In genomic region chr6:93376026-93376540, GRCh38 we compare ENCODE assay signal across 26 cellular contexts. TPM values are rescaled to one million over a fixed set of nuclear protein-coding genes. Genes with fewer than 3 reads are reported as not detected.
"Had no signal": no experiment of that assay in that cellular context is flagged by ENCODE, and none has a peak within 500 bp of the region (broad histone marks: within the 10 kb centered on the region; RNA-seq: fewer than 3 reads in every experiment).

No MANE protein-coding gene starts in this region.

- H3K4me3 Mint-ChIP-seq: mesothelial cell of epicardium; naive thymus-derived CD4-positive, alpha-beta T cell; natural killer cell treated with Interleukin-12 subunit alpha and Interleukin-12 subunit beta and Interleukin-15 and Interleukin-18, amount 100 ng/mL, for 72 hours; stimulated activated memory B cell treated with anti-CD40 and anti-IgM and Interleukin-4, amounts not matched to agents 10 μg/mL and 1 μg/mL and 100 μg/mL, for 72 hours; stimulated activated naive CD8-positive, alpha-beta T cell treated with anti-CD3 and anti-CD28 coated beads, Interleukin-15, amount 100 ng/mL, for 72 hours; type B pancreatic cell had no signal

- H3K36me3 ChIP-seq: left ventricle myocardium inferior, pancreas, prostate gland, tibial nerve, vagina had no signal

- ATAC-seq: naive thymus-derived CD4-positive, alpha-beta T cell; natural killer cell treated with Interleukin-12 subunit alpha and Interleukin-12 subunit beta and Interleukin-15 and Interleukin-18, amount 100 ng/mL, for 72 hours; pancreas; right cardiac atrium; stimulated activated memory B cell treated with anti-CD40 and anti-IgM and Interleukin-4, amounts not matched to agents 10 μg/mL and 1 μg/mL and 100 μg/mL, for 72 hours; stimulated activated naive CD8-positive, alpha-beta T cell treated with anti-CD3 and anti-CD28 coated beads, Interleukin-15, amount 100 ng/mL, for 72 hours had no signal

- H3K9me3 Mint-ChIP-seq: mesothelial cell of epicardium; stimulated activated naive CD8-positive, alpha-beta T cell treated with anti-CD3 and anti-CD28 coated beads, Interleukin-15, amount 100 ng/mL, for 72 hours had no signal

- H3K9me3 ChIP-seq: left ventricle myocardium inferior, pancreas, prostate gland, sigmoid colon, tibial nerve, vagina had no signal

- DNase-seq: islet precursor cell; left ventricle myocardium inferior; mesendoderm; naive thymus-derived CD4-positive, alpha-beta T cell; pancreas; posterior cingulate gyrus; retina; right cardiac atrium; sigmoid colon; stimulated activated CD4-positive, alpha-beta T cell treated with anti-CD3 and anti-CD28 coated beads, Interleukin-1b, Interleukin-23, amount 100 ng/mL, for 48 hours; stimulated activated CD4-positive, alpha-beta T cell treated with anti-CD3 and anti-CD28 coated beads, Interleukin-2, amount 100 ng/mL, for 48 hours; stimulated activated CD4-positive, alpha-beta T cell treated with anti-CD3 and anti-CD28 coated beads, Interleukin-4, amount 100 ng/mL, for 4 hours; stimulated activated CD8-positive, alpha-beta memory T cell treated with anti-CD3 and anti-CD28 coated beads, Interleukin-4, amount 100 ng/mL, for 48 hours; stimulated activated naive CD4-positive, alpha-beta T cell treated with Interleukin-2 at 50 U/mL for 16 hours; stimulated activated naive CD8-positive, alpha-beta T cell treated with anti-CD3 and anti-CD28 coated beads, Interleukin-15, amount 100 ng/mL, for 72 hours; substantia nigra had no signal

- H3K4me1 Mint-ChIP-seq: mesothelial cell of epicardium; naive thymus-derived CD4-positive, alpha-beta T cell; stimulated activated memory B cell treated with anti-CD40 and anti-IgM and Interleukin-4, amounts not matched to agents 10 μg/mL and 1 μg/mL and 100 μg/mL, for 72 hours; stimulated activated naive CD8-positive, alpha-beta T cell treated with anti-CD3 and anti-CD28 coated beads, Interleukin-15, amount 100 ng/mL, for 72 hours had no signal

- H3K36me3 Mint-ChIP-seq: mesothelial cell of epicardium; naive thymus-derived CD4-positive, alpha-beta T cell; natural killer cell treated with Interleukin-12 subunit alpha and Interleukin-12 subunit beta and Interleukin-15 and Interleukin-18, amount 100 ng/mL, for 72 hours; stimulated activated memory B cell treated with anti-CD40 and anti-IgM and Interleukin-4, amounts not matched to agents 10 μg/mL and 1 μg/mL and 100 μg/mL, for 72 hours had no signal

- H3K27ac Mint-ChIP-seq: mesothelial cell of epicardium; naive thymus-derived CD4-positive, alpha-beta T cell; natural killer cell treated with Interleukin-12 subunit alpha and Interleukin-12 subunit beta and Interleukin-15 and Interleukin-18, amount 100 ng/mL, for 72 hours; stimulated activated memory B cell treated with anti-CD40 and anti-IgM and Interleukin-4, amounts not matched to agents 10 μg/mL and 1 μg/mL and 100 μg/mL, for 72 hours; type B pancreatic cell had no signal

- H3K27me3 ChIP-seq: hepatocyte, pancreas, sigmoid colon, tibial nerve, vagina had no signal

- H3K4me1 ChIP-seq: left ventricle myocardium inferior, pancreas, prostate gland, tibial nerve, vagina had no signal

- H3K27ac ChIP-seq: hepatocyte, left ventricle myocardium inferior, pancreas, prostate gland, sigmoid colon, tibial nerve, vagina had no signal

- H3K27me3 Mint-ChIP-seq: naive thymus-derived CD4-positive, alpha-beta T cell; natural killer cell treated with Interleukin-12 subunit alpha and Interleukin-12 subunit beta and Interleukin-15 and Interleukin-18, amount 100 ng/mL, for 72 hours; stimulated activated memory B cell treated with anti-CD40 and anti-IgM and Interleukin-4, amounts not matched to agents 10 μg/mL and 1 μg/mL and 100 μg/mL, for 72 hours; stimulated activated naive CD8-positive, alpha-beta T cell treated with anti-CD3 and anti-CD28 coated beads, Interleukin-15, amount 100 ng/mL, for 72 hours; type B pancreatic cell had no signal

- H3K4me3 ChIP-seq: hepatocyte, left ventricle myocardium inferior, lung, pancreas, prostate gland, sigmoid colon, smooth muscle cell, tibial nerve, vagina had no signal

RNA-seq across cellular contexts. Expression of gene EPHA7, which starts 43.3 kb away (rescaled TPM):
- total RNA-seq: naive thymus-derived CD4-positive, alpha-beta T cell; natural killer cell treated with Interleukin-12 subunit alpha and Interleukin-12 subunit beta and Interleukin-15 and Interleukin-18, amount 100 ng/mL, for 72 hours had no signal
- polyA plus RNA-seq: naive thymus-derived CD4-positive, alpha-beta T cell had no signal
